ENCODE assay signal across 8 cellular contexts in genomic region chr10:70232859-70233108, GRCh38. TPM values are rescaled to one million over a fixed set of nuclear protein-coding genes. Genes with fewer than 3 reads are reported as not detected.
DNase-seq lines count a peak whose midpoint lies in the region; ATAC-seq and TF ChIP-seq lines count a peak whose summit lies in the region.

No MANE protein-coding gene starts in this region.

- H3K4me1 Mint-ChIP-seq in activated naive CD4-positive, alpha-beta T cell treated with anti-CD3 and anti-CD28 coated beads, Interleukin-2, amount 50 U/mL, for 24 hours: peaks cover 34% of the 10 kb centered on the region

- H3K4me3 ChIP-seq in adrenal gland (peak overlapping the region; percentile 43 to 93 (median 72)), liver (ENCODE audit: low read depth in 1 of 3, low read length in 3 of 3) (peak overlapping the region; percentile 80 to 98 (median 81)), tibial nerve (peak overlapping the region; percentile 86 to 96 (median 94))

- H3K4me3 Mint-ChIP-seq in activated naive CD4-positive, alpha-beta T cell treated with anti-CD3 and anti-CD28 coated beads, Interleukin-2, amount 50 U/mL, for 24 hours: peak overlapping the region; percentile 96

- 0 to 1% (median 0%) methylated on average over 5 to 18 of the region's 18 CpGs for WGBS in adrenal gland, 4 donors
- WGBS in liver: 0% methylated on average over 18 of the region's 18 CpGs
- 0 to 1% methylated on average over 5 to 17 of the region's 18 CpGs for WGBS in tibial nerve, 2 donors

- peaks cover 0 to 3% of the 10 kb centered on the region in 2 donors for H3K36me3 ChIP-seq in adrenal gland (replicated peaks in 1 of 2)
- H3K36me3 ChIP-seq in liver (ENCODE audit: control insufficient read depth in 4 of 4, insufficient read depth in 3 of 4, low read depth in 1 of 4, low read length in 3 of 4): peaks cover 1 to 9% (median 6%) of the 10 kb centered on the region in 4 donors
- peaks cover 0 to 5% (median 0%) of the 10 kb centered on the region in 3 donors for H3K36me3 ChIP-seq in tibial nerve

- H3K9me3 ChIP-seq in adrenal gland (replicated peaks in 1 of 3): no peaks in the 10 kb centered on the region
- no peaks in the 10 kb centered on the region for H3K9me3 ChIP-seq in liver (ENCODE audit: control insufficient read depth in 4 of 4, low read length in 3 of 4)
- no peaks in the 10 kb centered on the region for H3K9me3 ChIP-seq in tibial nerve

- H3K4me1 ChIP-seq in adrenal gland (replicated peaks in 1 of 2): peaks cover 11 to 51% of the 10 kb centered on the region in 2 donors
- peaks cover 0 to 7% (median 4%) of the 10 kb centered on the region in 4 donors for H3K4me1 ChIP-seq in liver (ENCODE audit: control insufficient read depth in 4 of 4, insufficient read depth in 4 of 4, low read length in 3 of 4)
- H3K4me1 ChIP-seq in tibial nerve: peaks cover 0 to 36% (median 5%) of the 10 kb centered on the region in 4 donors

- intact Hi-C loops in adrenal gland (cut with DNase I) (no loop called here), sciatic nerve (cut with DNase I) (no loop called here)

- peaks cover 12% of the 10 kb centered on the region for H3K36me3 Mint-ChIP-seq in activated naive CD4-positive, alpha-beta T cell treated with anti-CD3 and anti-CD28 coated beads, Interleukin-2, amount 50 U/mL, for 24 hours

- no peak for TF ChIP-seq CTCF in adrenal gland (IDR thresholded peaks at IDR 0.05)
- no peak for TF ChIP-seq CTCF in liver (IDR thresholded peaks at IDR 0.05; ENCODE audit: low read depth, low read length, missing input control)
- TF ChIP-seq CTCF in tibial nerve (IDR thresholded peaks at IDR 0.05): no peak

- H3K27me3 Mint-ChIP-seq in activated naive CD4-positive, alpha-beta T cell treated with anti-CD3 and anti-CD28 coated beads, Interleukin-2, amount 50 U/mL, for 24 hours: no peaks in the 10 kb centered on the region

- TF ChIP-seq EP300 in tibial nerve (IDR thresholded peaks at IDR 0.05): no peak

- peak overlapping the region; percentile 69 to 93 (median 77) for H3K27ac ChIP-seq in adrenal gland
- peak overlapping the region; percentile 74 to 92 for H3K27ac ChIP-seq in liver (ENCODE audit: low read depth in 1 of 2, low read length in 2 of 2)
- H3K27ac ChIP-seq in tibial nerve: peak overlapping the region; percentile 77 to 92 (median 88)

- no peaks in the 10 kb centered on the region for H3K27me3 ChIP-seq in adrenal gland
- H3K27me3 ChIP-seq in liver (ENCODE audit: control insufficient read depth in 4 of 4, insufficient read depth in 4 of 4, low read length in 3 of 4): no peaks in the 10 kb centered on the region
- H3K27me3 ChIP-seq in tibial nerve: no peaks in the 10 kb centered on the region

- H3K9me3 Mint-ChIP-seq in activated naive CD4-positive, alpha-beta T cell treated with anti-CD3 and anti-CD28 coated beads, Interleukin-2, amount 50 U/mL, for 24 hours: no peaks in the 10 kb centered on the region

- ATAC-seq in sciatic nerve: no peak
- ATAC-seq in HG03039 (IDR thresholded peaks at IDR 0.05; ENCODE audit: unreplicated experiment): no peak

- no peak for TF ChIP-seq POLR2A in adrenal gland (IDR thresholded peaks at IDR 0.05)
- TF ChIP-seq POLR2A in tibial nerve (IDR thresholded peaks at IDR 0.05): no peak

- no peak for DNase-seq in activated naive CD4-positive, alpha-beta T cell treated with anti-CD3 and anti-CD28 coated beads, Interleukin-2, amount 50 U/mL, for 16 hours
- DNase-seq in adrenal gland (peak in 1 of 7 donors; percentile 27), tibial nerve (ENCODE audit: low spot score in 2 of 2) (no peak), NCI-H2196 treated with DMSO at 0.1 percent for 48 hours (lab: John Stamatoyannopoulos, UW; ENCODE audit: unreplicated experiment) (no peak), sciatic nerve (ENCODE audit: low spot score) (no peak)

- TF ChIP-seq RAD21 in liver (IDR thresholded peaks at IDR 0.05): no peak

- H3K9ac ChIP-seq in liver (ENCODE audit: low read depth in 1 of 2, low read length in 2 of 2): peak overlapping the region; percentile 57 to 96

- peak overlapping the region; percentile 94 for H3K27ac Mint-ChIP-seq in activated naive CD4-positive, alpha-beta T cell treated with anti-CD3 and anti-CD28 coated beads, Interleukin-2, amount 50 U/mL, for 24 hours

TF ChIP-seq in liver, 16 proteins besides CTCF, POLR2A, EP300 and RAD21:
- TF ChIP-seq, protein P1, sequence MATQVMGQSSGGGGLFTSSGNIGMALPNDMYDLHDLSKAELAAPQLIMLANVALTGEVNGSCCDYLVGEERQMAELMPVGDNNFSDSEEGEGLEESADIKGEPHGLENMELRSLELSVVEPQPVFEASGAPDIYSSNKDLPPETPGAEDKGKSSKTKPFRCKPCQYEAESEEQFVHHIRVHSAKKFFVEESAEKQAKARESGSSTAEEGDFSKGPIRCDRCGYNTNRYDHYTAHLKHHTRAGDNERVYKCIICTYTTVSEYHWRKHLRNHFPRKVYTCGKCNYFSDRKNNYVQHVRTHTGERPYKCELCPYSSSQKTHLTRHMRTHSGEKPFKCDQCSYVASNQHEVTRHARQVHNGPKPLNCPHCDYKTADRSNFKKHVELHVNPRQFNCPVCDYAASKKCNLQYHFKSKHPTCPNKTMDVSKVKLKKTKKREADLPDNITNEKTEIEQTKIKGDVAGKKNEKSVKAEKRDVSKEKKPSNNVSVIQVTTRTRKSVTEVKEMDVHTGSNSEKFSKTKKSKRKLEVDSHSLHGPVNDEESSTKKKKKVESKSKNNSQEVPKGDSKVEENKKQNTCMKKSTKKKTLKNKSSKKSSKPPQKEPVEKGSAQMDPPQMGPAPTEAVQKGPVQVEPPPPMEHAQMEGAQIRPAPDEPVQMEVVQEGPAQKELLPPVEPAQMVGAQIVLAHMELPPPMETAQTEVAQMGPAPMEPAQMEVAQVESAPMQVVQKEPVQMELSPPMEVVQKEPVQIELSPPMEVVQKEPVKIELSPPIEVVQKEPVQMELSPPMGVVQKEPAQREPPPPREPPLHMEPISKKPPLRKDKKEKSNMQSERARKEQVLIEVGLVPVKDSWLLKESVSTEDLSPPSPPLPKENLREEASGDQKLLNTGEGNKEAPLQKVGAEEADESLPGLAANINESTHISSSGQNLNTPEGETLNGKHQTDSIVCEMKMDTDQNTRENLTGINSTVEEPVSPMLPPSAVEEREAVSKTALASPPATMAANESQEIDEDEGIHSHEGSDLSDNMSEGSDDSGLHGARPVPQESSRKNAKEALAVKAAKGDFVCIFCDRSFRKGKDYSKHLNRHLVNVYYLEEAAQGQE (IDR thresholded peaks at IDR 0.05): no peak
- TF ChIP-seq RXRA (IDR thresholded peaks at IDR 0.05): no peak
- no peak for TF ChIP-seq FOXA2 (IDR thresholded peaks at IDR 0.05)
- TF ChIP-seq JUND (IDR thresholded peaks at IDR 0.05): no peak
- TF ChIP-seq ATF3 (IDR thresholded peaks at IDR 0.05): no peak
- TF ChIP-seq, protein P2, sequence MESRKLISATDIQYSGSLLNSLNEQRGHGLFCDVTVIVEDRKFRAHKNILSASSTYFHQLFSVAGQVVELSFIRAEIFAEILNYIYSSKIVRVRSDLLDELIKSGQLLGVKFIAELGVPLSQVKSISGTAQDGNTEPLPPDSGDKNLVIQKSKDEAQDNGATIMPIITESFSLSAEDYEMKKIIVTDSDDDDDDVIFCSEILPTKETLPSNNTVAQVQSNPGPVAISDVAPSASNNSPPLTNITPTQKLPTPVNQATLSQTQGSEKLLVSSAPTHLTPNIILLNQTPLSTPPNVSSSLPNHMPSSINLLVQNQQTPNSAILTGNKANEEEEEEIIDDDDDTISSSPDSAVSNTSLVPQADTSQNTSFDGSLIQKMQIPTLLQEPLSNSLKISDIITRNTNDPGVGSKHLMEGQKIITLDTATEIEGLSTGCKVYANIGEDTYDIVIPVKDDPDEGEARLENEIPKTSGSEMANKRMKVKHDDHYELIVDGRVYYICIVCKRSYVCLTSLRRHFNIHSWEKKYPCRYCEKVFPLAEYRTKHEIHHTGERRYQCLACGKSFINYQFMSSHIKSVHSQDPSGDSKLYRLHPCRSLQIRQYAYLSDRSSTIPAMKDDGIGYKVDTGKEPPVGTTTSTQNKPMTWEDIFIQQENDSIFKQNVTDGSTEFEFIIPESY (IDR thresholded peaks at IDR 0.05): no peak
- TF ChIP-seq MAX (IDR thresholded peaks at IDR 0.05): no peak
- TF ChIP-seq FOXA1 (IDR thresholded peaks at IDR 0.05): no peak
- no peak for TF ChIP-seq EGR1 (IDR thresholded peaks at IDR 0.05; ENCODE audit: low read depth in 2 of 2)
- no peak for TF ChIP-seq HNF4G (IDR thresholded peaks at IDR 0.05)

RNA-seq across cellular contexts. Expression of gene PPA1, which starts 0.4 kb away (rescaled TPM):
- total RNA-seq in adrenal gland (100 to 1,000 TPM; 134 to 479 (median 169) TPM), liver (10 to 100 TPM; 91.1 to 92.0 TPM), tibial nerve (100 to 1,000 TPM; 147 to 169 (median 150) TPM), sciatic nerve (114 TPM)
- polyA plus RNA-seq in adrenal gland (100 to 1,000 TPM in 1 of 3 donors, 10 to 100 TPM in 2; 96.9 to 600 (median 99.2) TPM), liver (100 to 1,000 TPM; 107 to 111 TPM)

RNA-seq across cellular contexts. Expression of gene NPFFR1, which starts 51.0 kb away (rescaled TPM):
- total RNA-seq in adrenal gland: under 1 TPM in 2 of 8 donors, not detected in 6; 0.11 to 0.24 TPM
- under 1 TPM in 2 of 3 donors, not detected in 1; 0.02 to 0.03 TPM for polyA plus RNA-seq in adrenal gland
- total RNA-seq in liver: under 1 TPM in 1 of 2 donors, not detected in 1; under 0.01 TPM
- not detected for polyA plus RNA-seq in liver
- total RNA-seq in tibial nerve: 1 to 10 TPM; 1.8 to 5.7 (median 4.4) TPM
- 4.8 TPM for total RNA-seq in sciatic nerve
